In genomic region chr1:234986750-234987414, GRCh38 we compare ENCODE assay signal across 8 cellular contexts.
A peak's percentile ranks its signal among the peaks of the same experiment; 100 is the strongest.
DNase-seq lines count a peak whose midpoint lies in the region; ATAC-seq and TF ChIP-seq lines count a peak whose summit lies in the region.

No MANE protein-coding gene starts in this region.

- H3K23ac ChIP-seq in mesendoderm (ENCODE audit: low read length) = peak overlapping the region; percentile 82

- peaks cover 4% of the 10 kb centered on the region for H3K4me1 ChIP-seq in mesendoderm (ENCODE audit: control insufficient read depth, low read depth, low read length)
- peaks cover 55% of the 10 kb centered on the region for H3K4me1 ChIP-seq in upper lobe of right lung

- peaks cover 67% of the 10 kb centered on the region for H3K4me1 Mint-ChIP-seq in chondrocyte (ENCODE audit: low read depth)
- H3K4me1 Mint-ChIP-seq in glutamatergic neuron (ENCODE audit: low read depth, unreplicated experiment) = peaks cover 6% of the 10 kb centered on the region

- no peak overlapping the region for H2BK120ac ChIP-seq in mesendoderm (ENCODE audit: low read depth, low read length)

- H3K27me3 ChIP-seq in mesendoderm (ENCODE audit: insufficient read depth, low read length, poor library complexity) (no peaks in the 10 kb centered on the region), upper lobe of right lung (no peaks in the 10 kb centered on the region)

- no peak overlapping the region for H3K9ac ChIP-seq in mesendoderm (ENCODE audit: low read length)

- H3K36me3 Mint-ChIP-seq in chondrocyte (ENCODE audit: low read depth) (no peaks in the 10 kb centered on the region), glutamatergic neuron (ENCODE audit: unreplicated experiment) (peaks cover 7% of the 10 kb centered on the region)

- no peak overlapping the region for H3K4me3 ChIP-seq in mesendoderm (ENCODE audit: low read length)
- no peak overlapping the region for H3K4me3 ChIP-seq in upper lobe of right lung

- H4K8ac ChIP-seq in mesendoderm (ENCODE audit: low read depth, low read length) = no peak overlapping the region

- peak overlapping the region; percentile 93 for H3K27ac ChIP-seq in mesendoderm (ENCODE audit: low read depth, low read length)
- H3K27ac ChIP-seq in upper lobe of right lung = peak overlapping the region; percentile 91

- H2BK5ac ChIP-seq in mesendoderm (ENCODE audit: low read length) = peak overlapping the region; percentile 11

- no peak overlapping the region for H2BK15ac ChIP-seq in mesendoderm (replicated peaks; ENCODE audit: low read depth)

- no peaks in the 10 kb centered on the region for H3K9me3 ChIP-seq in upper lobe of right lung

- peak overlapping the region; percentile 68 for H3K56ac ChIP-seq in mesendoderm (ENCODE audit: low read length)

- no peak overlapping the region for H3K4me2 ChIP-seq in mesendoderm (ENCODE audit: low read length)

- WGBS in mesendoderm (ENCODE audit: extremely low coverage, insufficient coverage, low lambda C conversion rate) = no CpG with 5 or more reads among the region's 9 CpGs

- peak; percentile 61 for DNase-seq in activated effector memory CD4-positive, alpha-beta T cell treated with anti-CD3 and anti-CD28 coated beads, Interleukin-2, amount 50 U/mL, for 16 hours
- DNase-seq in activated effector memory CD4-positive, alpha-beta T cell treated with Interleukin-2 at 50 U/mL for 16 hours = no peak
- no peak for DNase-seq in chondrocyte (ENCODE audit: low spot score)
- DNase-seq in mesendoderm = peak; percentile 83
- no peak for DNase-seq in upper lobe of right lung
- DNase-seq in DMS79 (lab: John Stamatoyannopoulos, UW) = no peak
- no peak for DNase-seq in SKM-1 treated with dmso at 0.1 percent for 144 hours (lab: John Stamatoyannopoulos, UW; ENCODE audit: unreplicated experiment)
- no peak for DNase-seq in glutamatergic neuron

- H3K4me3 Mint-ChIP-seq in chondrocyte (ENCODE audit: unreplicated experiment) (peak overlapping the region; percentile 21), glutamatergic neuron (ENCODE audit: unreplicated experiment) (no peak overlapping the region)

- H3K27me3 Mint-ChIP-seq in chondrocyte (ENCODE audit: low read depth) (no peaks in the 10 kb centered on the region), glutamatergic neuron (ENCODE audit: unreplicated experiment) (peaks cover 5% of the 10 kb centered on the region)

- peak overlapping the region; percentile 64 for H3K18ac ChIP-seq in mesendoderm (ENCODE audit: low read length)

- H3K79me1 ChIP-seq in mesendoderm (ENCODE audit: low read length) = no peaks in the 10 kb centered on the region

- H3K79me2 ChIP-seq in mesendoderm (ENCODE audit: control insufficient read depth, insufficient read depth, low read length) = no peaks in the 10 kb centered on the region

- H3K36me3 ChIP-seq in mesendoderm (ENCODE audit: control insufficient read depth, insufficient read depth, low read length) = no peaks in the 10 kb centered on the region
- no peaks in the 10 kb centered on the region for H3K36me3 ChIP-seq in upper lobe of right lung

- H3K9me3 Mint-ChIP-seq in chondrocyte (ENCODE audit: low read depth) = peaks cover 6% of the 10 kb centered on the region
- peaks cover 2% of the 10 kb centered on the region for H3K9me3 Mint-ChIP-seq in glutamatergic neuron (ENCODE audit: unreplicated experiment)

- peak overlapping the region; percentile 84 for H4K5ac ChIP-seq in mesendoderm (ENCODE audit: low read length)

- H2AK5ac ChIP-seq in mesendoderm (ENCODE audit: low read length) = no peak overlapping the region

- TF ChIP-seq CTCF in chondrocyte (IDR thresholded peaks at IDR 0.05) = no peak
- TF ChIP-seq CTCF in upper lobe of right lung (IDR thresholded peaks at IDR 0.05) = no peak
- TF ChIP-seq CTCF in glutamatergic neuron (IDR thresholded peaks at IDR 0.05; ENCODE audit: partially characterized antibody, unreplicated experiment) = no peak

- peak overlapping the region; percentile 76 for H3K4ac ChIP-seq in mesendoderm (ENCODE audit: low read depth, low read length)

- ATAC-seq in upper lobe of right lung = peak; percentile 5

- H3K27ac Mint-ChIP-seq in chondrocyte (ENCODE audit: unreplicated experiment) (peak overlapping the region; percentile 99), glutamatergic neuron (ENCODE audit: unreplicated experiment) (no peak overlapping the region)

- intact Hi-C loops in upper lobe of right lung (cut with DNase I) = no loop called here

Comparison
In these comparisons a context has a peak if more than half of its experiments do, and no peak if none do; other contexts are left out.
1. DNase-seq: peak in activated effector memory CD4-positive, alpha-beta T cell treated with anti-CD3 and anti-CD28 coated beads, Interleukin-2, amount 50 U/mL, for 16 hours (single experiment) and mesendoderm (single experiment); none in activated effector memory CD4-positive, alpha-beta T cell treated with Interleukin-2 at 50 U/mL for 16 hours (single experiment), chondrocyte (single experiment), upper lobe of right lung (single experiment), DMS79 (single experiment), SKM-1 treated with dmso at 0.1 percent for 144 hours (single experiment) and glutamatergic neuron (single experiment).